In genomic region chr22:29156507-29156906, GRCh38 we compare ENCODE assay signal across 11 cellular contexts. TPM values are rescaled to one million over a fixed set of nuclear protein-coding genes. Genes with fewer than 3 reads are reported as not detected.
A peak's percentile ranks its signal among the peaks of the same experiment; 100 is the strongest.
DNase-seq lines count a peak whose midpoint lies in the region; ATAC-seq and TF ChIP-seq lines count a peak whose summit lies in the region.
"Had no signal": no experiment of that assay in that cellular context is flagged by ENCODE, and none has a peak within 500 bp of the region (broad histone marks: within the 10 kb centered on the region; RNA-seq: fewer than 3 reads in every experiment).

No MANE protein-coding gene starts in this region.

- H3K79me2 ChIP-seq in H9 (ENCODE audit: insufficient read depth, low read length) = no peaks in the 10 kb centered on the region

- H3K9me3 ChIP-seq in H9 (ENCODE audit: control insufficient read depth, low read depth, low read length) = no peaks in the 10 kb centered on the region
- H3K9me3 ChIP-seq: left lung had no signal

- no peak overlapping the region for H3K9ac ChIP-seq in H9 (ENCODE audit: extremely low read depth, insufficient read length, low read length)

- no CpG with 5 or more reads among the region's 9 CpGs for WGBS in H9 (ENCODE audit: extremely low coverage, insufficient read length, low lambda C conversion rate)

- no peaks in the 10 kb centered on the region for H3K79me1 ChIP-seq in H9 (ENCODE audit: insufficient read depth, low read depth, low read length, poor library complexity, severe bottlenecking)

- no peaks in the 10 kb centered on the region; a peak in 1 of 5 replicates for H3K9me3 Mint-ChIP-seq in H9
- peaks cover 3% of the 10 kb centered on the region; the same call in 1 of the 2 replicates for H3K9me3 Mint-ChIP-seq in WTC11

- no peak overlapping the region for H4K5ac ChIP-seq in H9 (ENCODE audit: insufficient read length, low read depth, low read length)

- H2BK15ac ChIP-seq in H9 (ENCODE audit: low read depth, low read length) = no peak overlapping the region

- no peaks in the 10 kb centered on the region for H3K23me2 ChIP-seq in H9 (ENCODE audit: insufficient read length, low read depth, low read length, poor library complexity, severe bottlenecking)

- CTCF ChIA-PET in WTC11 (lab: Charles Lee) = interaction anchor here (0.6 to 4.3 kb wide), 9 partner anchors 14 to 102 kb away, joined by 3 to 66 read pairs (median 4); partner anchors contain the start of gene C22orf31

- H2BK20ac ChIP-seq in H9 (ENCODE audit: low read depth, low read length, poor library complexity, severe bottlenecking) = no peak overlapping the region

- H2BK5ac ChIP-seq in H9 (ENCODE audit: insufficient read length, low read length) = no peak overlapping the region

- H3K14ac ChIP-seq in H9 (ENCODE audit: insufficient read depth, low read length) = no peak overlapping the region

- H3K27ac Mint-ChIP-seq in H9 (no peak overlapping the region), WTC11 (no peak overlapping the region)

- no peak overlapping the region for H3K4ac ChIP-seq in H9 (ENCODE audit: low read depth, low read length)

- peaks cover 31 to 48% of the 10 kb centered on the region in 2 experiments for H3K4me1 Mint-ChIP-seq in H9
- peaks cover 39% of the 10 kb centered on the region for H3K4me1 Mint-ChIP-seq in WTC11

- H3K36me3 Mint-ChIP-seq in H9 (ENCODE audit: insufficient read depth in 1 of 3, low read depth in 3 of 3) (no peaks in the 10 kb centered on the region), WTC11 (no peaks in the 10 kb centered on the region)

- TF ChIP-seq CTCF in H9 (conservative IDR thresholded peaks at IDR 0.05) (peak; percentile 54), WTC11 (IDR thresholded peaks at IDR 0.05) (no peak)

- H3K4me1 ChIP-seq in H9 (ENCODE audit: insufficient read depth, low read length) = peaks cover 8% of the 10 kb centered on the region; the same call in 1 of the 2 replicates

- H4K20me1 ChIP-seq in H9 (ENCODE audit: control insufficient read depth, insufficient read depth, insufficient read length) = no peaks in the 10 kb centered on the region

- POLR2A ChIA-PET in WTC11 (lab: Charles Lee) = no interaction called here

- no peak overlapping the region for H3K27ac ChIP-seq in H9 (ENCODE audit: insufficient read length, low read depth, low read length)
- H3K27ac ChIP-seq: left lung, SK-N-MC had no signal

- H2BK12ac ChIP-seq in H9 (ENCODE audit: insufficient read length, low read depth, low read length) = no peak overlapping the region

- DNase-seq in EL = peak; percentile 9
- DNase-seq in H9 = peak; percentile 72
- peak; percentile 69 for DNase-seq in WTC11 (ENCODE audit: low spot score)
- peak; percentile 19 for DNase-seq in left lobe of liver (ENCODE audit: low spot score)
- DNase-seq in NOMO-1 treated with DMSO at 0.1 percent for 48 hours (lab: John Stamatoyannopoulos, UW; ENCODE audit: unreplicated experiment) = no peak
- DNase-seq: NCI-H2171 treated with DMSO at 0.1 percent for 48 hours had no signal

- no peak overlapping the region for H4K91ac ChIP-seq in H9 (ENCODE audit: insufficient read length, low read depth, low read length)

- no peak overlapping the region for H3K56ac ChIP-seq in H9 (ENCODE audit: insufficient read length, low read depth, low read length)

- H3K4me2 ChIP-seq in H9 (ENCODE audit: insufficient read depth, insufficient read length, low read length) = no peak overlapping the region

- peaks cover 17% of the 10 kb centered on the region for H3K27me3 Mint-ChIP-seq in H9 (ENCODE audit: low read depth)
- 0 out of 2 replicates have a peak, but pooled peaks cover 2% of the 10 kb centered on the region for H3K27me3 Mint-ChIP-seq in WTC11 (ENCODE audit: low read depth)

- no peak overlapping the region for H3T11ph ChIP-seq in H9 (ENCODE audit: low read length)

- H2BK120ac ChIP-seq in H9 (ENCODE audit: low read depth, low read length, poor library complexity, severe bottlenecking) = no peak overlapping the region

- H3K4me3 Mint-ChIP-seq in H9 (no peak overlapping the region), WTC11 (no peak overlapping the region)

- H3K27me3 ChIP-seq in H9 (ENCODE audit: insufficient read depth, low read length) = no peaks in the 10 kb centered on the region
- H3K27me3 ChIP-seq: left lung had no signal

- H3K23ac ChIP-seq in H9 (ENCODE audit: insufficient read length, low read depth, low read length) = no peak overlapping the region

- H2AK5ac ChIP-seq in H9 (ENCODE audit: insufficient read length, low read length) = no peak overlapping the region

- H2AFZ ChIP-seq in H9 (ENCODE audit: low read length) = no peak overlapping the region

- H3K18ac ChIP-seq in H9 (ENCODE audit: insufficient read length, low read depth, low read length) = no peak overlapping the region

- ATAC-seq in WTC11 (peak; percentile 80), left lobe of liver (no peak), HG03097 (IDR thresholded peaks at IDR 0.05; ENCODE audit: low FRiP score, unreplicated experiment) (no peak), GM21619 (IDR thresholded peaks at IDR 0.05; ENCODE audit: unreplicated experiment) (no peak), HG02981 (IDR thresholded peaks at IDR 0.05; ENCODE audit: unreplicated experiment) (no peak)
- ATAC-seq: left lung had no signal

- no peak overlapping the region for H4K8ac ChIP-seq in H9 (replicated peaks; ENCODE audit: insufficient read length, low read depth, low read length)

TF ChIP-seq in WTC11, 78 proteins besides CTCF, POLR2A, EP300 and RAD21 (continues in another document):
- TF ChIP-seq, protein P1, sequence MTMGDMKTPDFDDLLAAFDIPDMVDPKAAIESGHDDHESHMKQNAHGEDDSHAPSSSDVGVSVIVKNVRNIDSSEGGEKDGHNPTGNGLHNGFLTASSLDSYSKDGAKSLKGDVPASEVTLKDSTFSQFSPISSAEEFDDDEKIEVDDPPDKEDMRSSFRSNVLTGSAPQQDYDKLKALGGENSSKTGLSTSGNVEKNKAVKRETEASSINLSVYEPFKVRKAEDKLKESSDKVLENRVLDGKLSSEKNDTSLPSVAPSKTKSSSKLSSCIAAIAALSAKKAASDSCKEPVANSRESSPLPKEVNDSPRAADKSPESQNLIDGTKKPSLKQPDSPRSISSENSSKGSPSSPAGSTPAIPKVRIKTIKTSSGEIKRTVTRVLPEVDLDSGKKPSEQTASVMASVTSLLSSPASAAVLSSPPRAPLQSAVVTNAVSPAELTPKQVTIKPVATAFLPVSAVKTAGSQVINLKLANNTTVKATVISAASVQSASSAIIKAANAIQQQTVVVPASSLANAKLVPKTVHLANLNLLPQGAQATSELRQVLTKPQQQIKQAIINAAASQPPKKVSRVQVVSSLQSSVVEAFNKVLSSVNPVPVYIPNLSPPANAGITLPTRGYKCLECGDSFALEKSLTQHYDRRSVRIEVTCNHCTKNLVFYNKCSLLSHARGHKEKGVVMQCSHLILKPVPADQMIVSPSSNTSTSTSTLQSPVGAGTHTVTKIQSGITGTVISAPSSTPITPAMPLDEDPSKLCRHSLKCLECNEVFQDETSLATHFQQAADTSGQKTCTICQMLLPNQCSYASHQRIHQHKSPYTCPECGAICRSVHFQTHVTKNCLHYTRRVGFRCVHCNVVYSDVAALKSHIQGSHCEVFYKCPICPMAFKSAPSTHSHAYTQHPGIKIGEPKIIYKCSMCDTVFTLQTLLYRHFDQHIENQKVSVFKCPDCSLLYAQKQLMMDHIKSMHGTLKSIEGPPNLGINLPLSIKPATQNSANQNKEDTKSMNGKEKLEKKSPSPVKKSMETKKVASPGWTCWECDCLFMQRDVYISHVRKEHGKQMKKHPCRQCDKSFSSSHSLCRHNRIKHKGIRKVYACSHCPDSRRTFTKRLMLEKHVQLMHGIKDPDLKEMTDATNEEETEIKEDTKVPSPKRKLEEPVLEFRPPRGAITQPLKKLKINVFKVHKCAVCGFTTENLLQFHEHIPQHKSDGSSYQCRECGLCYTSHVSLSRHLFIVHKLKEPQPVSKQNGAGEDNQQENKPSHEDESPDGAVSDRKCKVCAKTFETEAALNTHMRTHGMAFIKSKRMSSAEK (CRISPR knock-in tag; IDR thresholded peaks at IDR 0.05; ENCODE audit: borderline replicate concordance) = no peak
- TF ChIP-seq, protein P2, sequence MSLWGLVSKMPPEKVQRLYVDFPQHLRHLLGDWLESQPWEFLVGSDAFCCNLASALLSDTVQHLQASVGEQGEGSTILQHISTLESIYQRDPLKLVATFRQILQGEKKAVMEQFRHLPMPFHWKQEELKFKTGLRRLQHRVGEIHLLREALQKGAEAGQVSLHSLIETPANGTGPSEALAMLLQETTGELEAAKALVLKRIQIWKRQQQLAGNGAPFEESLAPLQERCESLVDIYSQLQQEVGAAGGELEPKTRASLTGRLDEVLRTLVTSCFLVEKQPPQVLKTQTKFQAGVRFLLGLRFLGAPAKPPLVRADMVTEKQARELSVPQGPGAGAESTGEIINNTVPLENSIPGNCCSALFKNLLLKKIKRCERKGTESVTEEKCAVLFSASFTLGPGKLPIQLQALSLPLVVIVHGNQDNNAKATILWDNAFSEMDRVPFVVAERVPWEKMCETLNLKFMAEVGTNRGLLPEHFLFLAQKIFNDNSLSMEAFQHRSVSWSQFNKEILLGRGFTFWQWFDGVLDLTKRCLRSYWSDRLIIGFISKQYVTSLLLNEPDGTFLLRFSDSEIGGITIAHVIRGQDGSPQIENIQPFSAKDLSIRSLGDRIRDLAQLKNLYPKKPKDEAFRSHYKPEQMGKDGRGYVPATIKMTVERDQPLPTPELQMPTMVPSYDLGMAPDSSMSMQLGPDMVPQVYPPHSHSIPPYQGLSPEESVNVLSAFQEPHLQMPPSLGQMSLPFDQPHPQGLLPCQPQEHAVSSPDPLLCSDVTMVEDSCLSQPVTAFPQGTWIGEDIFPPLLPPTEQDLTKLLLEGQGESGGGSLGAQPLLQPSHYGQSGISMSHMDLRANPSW (CRISPR knock-in tag; conservative IDR thresholded peaks at IDR 0.05; ENCODE audit: low read depth) = no peak
- TF ChIP-seq HMGA2 (CRISPR knock-in tag; IDR thresholded peaks at IDR 0.05) (no peak), GTF2I (CRISPR knock-in tag; conservative IDR thresholded peaks at IDR 0.05) (no peak), ZNF317 (CRISPR knock-in tag; IDR thresholded peaks at IDR 0.05; ENCODE audit: borderline replicate concordance, low read depth) (no peak), SMAD4 (CRISPR knock-in tag; IDR thresholded peaks at IDR 0.05) (no peak)
- TF ChIP-seq, protein P3, sequence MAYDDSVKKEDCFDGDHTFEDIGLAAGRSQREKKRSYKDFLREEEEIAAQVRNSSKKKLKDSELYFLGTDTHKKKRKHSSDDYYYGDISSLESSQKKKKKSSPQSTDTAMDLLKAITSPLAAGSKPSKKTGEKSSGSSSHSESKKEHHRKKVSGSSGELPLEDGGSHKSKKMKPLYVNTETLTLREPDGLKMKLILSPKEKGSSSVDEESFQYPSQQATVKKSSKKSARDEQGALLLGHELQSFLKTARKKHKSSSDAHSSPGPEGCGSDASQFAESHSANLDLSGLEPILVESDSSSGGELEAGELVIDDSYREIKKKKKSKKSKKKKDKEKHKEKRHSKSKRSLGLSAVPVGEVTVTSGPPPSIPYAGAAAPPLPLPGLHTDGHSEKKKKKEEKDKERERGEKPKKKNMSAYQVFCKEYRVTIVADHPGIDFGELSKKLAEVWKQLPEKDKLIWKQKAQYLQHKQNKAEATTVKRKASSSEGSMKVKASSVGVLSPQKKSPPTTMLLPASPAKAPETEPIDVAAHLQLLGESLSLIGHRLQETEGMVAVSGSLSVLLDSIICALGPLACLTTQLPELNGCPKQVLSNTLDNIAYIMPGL (CRISPR knock-in tag; IDR thresholded peaks at IDR 0.05) = no peak

RNA-seq across cellular contexts. Expression of gene EMID1, which starts 49.2 kb away (rescaled TPM):
- total RNA-seq in H9 (2021) = 4.5 and 5.4 TPM in 2 replicates
- total RNA-seq in WTC11 (2021) = 6.0 to 8.6 TPM (median 6.1 TPM) in 3 replicates
- total RNA-seq in left lobe of liver = 1.3 TPM
